1 cellular context compared by ENCODE assay signal in the genomic region with DNA sequence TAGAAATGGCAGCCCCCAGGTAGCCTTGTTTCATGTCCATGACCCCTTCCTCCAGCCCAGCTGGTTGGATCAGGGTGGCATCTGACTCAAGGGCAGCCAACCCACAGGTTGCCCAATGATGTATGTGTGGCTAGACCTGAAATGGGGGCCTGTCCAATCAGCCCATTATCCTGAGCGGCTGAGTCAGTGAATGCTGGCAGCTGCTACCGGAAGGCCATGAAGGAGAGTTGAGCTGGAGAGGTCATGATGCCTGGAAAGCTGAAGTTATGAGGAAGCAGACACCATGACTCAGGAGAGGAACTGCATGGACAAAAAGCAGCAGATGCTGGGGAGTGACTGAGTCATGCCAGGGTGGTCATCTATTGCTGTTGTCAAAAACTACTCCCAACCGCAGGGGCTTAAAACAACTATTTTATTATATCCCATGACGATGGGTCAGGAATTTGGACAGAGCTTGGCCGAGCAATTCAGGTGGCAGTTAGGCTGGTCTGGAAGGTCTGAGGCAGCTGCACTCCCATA.
TF ChIP-seq lines count a peak whose summit lies in the region.

No MANE protein-coding gene starts in this region.

TF ChIP-seq in SK-N-SH, 30 proteins besides CTCF, POLR2A, EP300 and RAD21 (continued from another document):
- TF ChIP-seq USF1 (IDR thresholded peaks at IDR 0.05; ENCODE audit: borderline replicate concordance, low read depth) (no peak), USF2 (IDR thresholded peaks at IDR 0.05; ENCODE audit: borderline replicate concordance, low read depth, low read length) (no peak), PBX3 (IDR thresholded peaks at IDR 0.05) (peak; percentile 96)
TF ChIP-seq in SK-N-SH: peak in this region for 15.
